In genomic region chr14:94129111-94129757, GRCh38 we compare ENCODE assay signal across 8 cellular contexts. TPM values are rescaled to one million over a fixed set of nuclear protein-coding genes. Genes with fewer than 3 reads are reported as not detected.
DNase-seq lines count a peak whose midpoint lies in the region; ATAC-seq and TF ChIP-seq lines count a peak whose summit lies in the region.

IFI27L2 (minus strand) TSS chr14:94129604; CDS start chr14:94129564, 40 bp downstream.

- H3K36me3 ChIP-seq in liver (ENCODE audit: control insufficient read depth in 4 of 4, insufficient read depth in 3 of 4, low read depth in 1 of 4, low read length in 3 of 4): no peaks in the 10 kb centered on the region

- H3K4me1 ChIP-seq in liver (ENCODE audit: control insufficient read depth in 4 of 4, insufficient read depth in 4 of 4, low read length in 3 of 4): peaks cover 0 to 8% (median 5%) of the 10 kb centered on the region in 4 donors

- TF ChIP-seq CTCF in AG09319 (IDR thresholded peaks at IDR 0.05; ENCODE audit: low read depth, low read length): peak; percentile 19; the same call in 1 of the 2 replicates
- peak; percentile 8 for TF ChIP-seq CTCF in liver (IDR thresholded peaks at IDR 0.05; ENCODE audit: low read depth, low read length, missing input control)

- no peaks in the 10 kb centered on the region for H3K9me3 ChIP-seq in liver (ENCODE audit: control insufficient read depth in 4 of 4, low read length in 3 of 4)

- peak within 1 kb of the TSS in 2 of 3 donors; percentile 46 to 55 for H3K4me3 ChIP-seq in liver (ENCODE audit: low read depth in 1 of 3, low read length in 3 of 3)

- H3K27me3 ChIP-seq in liver (ENCODE audit: control insufficient read depth in 4 of 4, insufficient read depth in 4 of 4, low read length in 3 of 4): no peaks in the 10 kb centered on the region

- DNase-seq in AG09319 (ENCODE audit: extremely low read depth, low read depth) (no peak), NCI-H524 treated with DMSO at 0.1 percent for 48 hours (lab: John Stamatoyannopoulos, UW) (peak; percentile 69), dermis blood vessel endothelial cell (peak; percentile 57)
- DNase-seq in activated CD4-positive, alpha-beta T cell treated with anti-CD3 and anti-CD28 coated beads, Interleukin-2, amount 50 U/mL, for 24 hours (ENCODE audit: low read depth in 1 of 2, low spot score in 1 of 2): peak; percentile 27 to 55
- peak; percentile 63 for DNase-seq in stimulated activated CD4-positive, alpha-beta T cell treated with anti-CD3 and anti-CD28 coated beads, Interleukin-4, amount 100 ng/mL, for 1 hour

- H3K27ac ChIP-seq in liver (ENCODE audit: low read depth in 1 of 2, low read length in 2 of 2): peak within 1 kb of the TSS; percentile 53 to 54

- 8% methylated on average over 27 of the region's 27 CpGs for WGBS in liver

- TF ChIP-seq RAD21 in liver (IDR thresholded peaks at IDR 0.05): peak in 1 of 2 donors; percentile 5

- peak within 1 kb of the TSS; percentile 11 to 25 for H3K9ac ChIP-seq in liver (ENCODE audit: low read depth in 1 of 2, low read length in 2 of 2)

- peak; percentile 86 for ATAC-seq in GM18909 (IDR thresholded peaks at IDR 0.05; ENCODE audit: poor library complexity, unreplicated experiment)
- ATAC-seq in HG03139 (IDR thresholded peaks at IDR 0.05; ENCODE audit: unreplicated experiment): peak; percentile 95

TF ChIP-seq in liver, 16 proteins besides CTCF, POLR2A, EP300 and RAD21:
- TF ChIP-seq, protein P1, sequence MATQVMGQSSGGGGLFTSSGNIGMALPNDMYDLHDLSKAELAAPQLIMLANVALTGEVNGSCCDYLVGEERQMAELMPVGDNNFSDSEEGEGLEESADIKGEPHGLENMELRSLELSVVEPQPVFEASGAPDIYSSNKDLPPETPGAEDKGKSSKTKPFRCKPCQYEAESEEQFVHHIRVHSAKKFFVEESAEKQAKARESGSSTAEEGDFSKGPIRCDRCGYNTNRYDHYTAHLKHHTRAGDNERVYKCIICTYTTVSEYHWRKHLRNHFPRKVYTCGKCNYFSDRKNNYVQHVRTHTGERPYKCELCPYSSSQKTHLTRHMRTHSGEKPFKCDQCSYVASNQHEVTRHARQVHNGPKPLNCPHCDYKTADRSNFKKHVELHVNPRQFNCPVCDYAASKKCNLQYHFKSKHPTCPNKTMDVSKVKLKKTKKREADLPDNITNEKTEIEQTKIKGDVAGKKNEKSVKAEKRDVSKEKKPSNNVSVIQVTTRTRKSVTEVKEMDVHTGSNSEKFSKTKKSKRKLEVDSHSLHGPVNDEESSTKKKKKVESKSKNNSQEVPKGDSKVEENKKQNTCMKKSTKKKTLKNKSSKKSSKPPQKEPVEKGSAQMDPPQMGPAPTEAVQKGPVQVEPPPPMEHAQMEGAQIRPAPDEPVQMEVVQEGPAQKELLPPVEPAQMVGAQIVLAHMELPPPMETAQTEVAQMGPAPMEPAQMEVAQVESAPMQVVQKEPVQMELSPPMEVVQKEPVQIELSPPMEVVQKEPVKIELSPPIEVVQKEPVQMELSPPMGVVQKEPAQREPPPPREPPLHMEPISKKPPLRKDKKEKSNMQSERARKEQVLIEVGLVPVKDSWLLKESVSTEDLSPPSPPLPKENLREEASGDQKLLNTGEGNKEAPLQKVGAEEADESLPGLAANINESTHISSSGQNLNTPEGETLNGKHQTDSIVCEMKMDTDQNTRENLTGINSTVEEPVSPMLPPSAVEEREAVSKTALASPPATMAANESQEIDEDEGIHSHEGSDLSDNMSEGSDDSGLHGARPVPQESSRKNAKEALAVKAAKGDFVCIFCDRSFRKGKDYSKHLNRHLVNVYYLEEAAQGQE (IDR thresholded peaks at IDR 0.05): no peak
- TF ChIP-seq, protein P2, sequence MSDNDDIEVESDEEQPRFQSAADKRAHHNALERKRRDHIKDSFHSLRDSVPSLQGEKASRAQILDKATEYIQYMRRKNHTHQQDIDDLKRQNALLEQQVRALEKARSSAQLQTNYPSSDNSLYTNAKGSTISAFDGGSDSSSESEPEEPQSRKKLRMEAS (IDR thresholded peaks at IDR 0.05): no peak
- TF ChIP-seq HNF4G (IDR thresholded peaks at IDR 0.05) (no peak), SP1 (IDR thresholded peaks at IDR 0.05) (no peak), YY1 (IDR thresholded peaks at IDR 0.05) (no peak), ZBTB33 (IDR thresholded peaks at IDR 0.05) (no peak), FOXA2 (IDR thresholded peaks at IDR 0.05) (no peak), JUND (IDR thresholded peaks at IDR 0.05) (no peak)
- TF ChIP-seq, protein P3, sequence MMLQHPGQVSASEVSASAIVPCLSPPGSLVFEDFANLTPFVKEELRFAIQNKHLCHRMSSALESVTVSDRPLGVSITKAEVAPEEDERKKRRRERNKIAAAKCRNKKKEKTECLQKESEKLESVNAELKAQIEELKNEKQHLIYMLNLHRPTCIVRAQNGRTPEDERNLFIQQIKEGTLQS (IDR thresholded peaks at IDR 0.05): no peak

RNA-seq across cellular contexts. Expression of gene IFI27L2, which starts in this region (rescaled TPM):
- 4.0 and 10.2 TPM in 2 replicates for total RNA-seq in dermis blood vessel endothelial cell
- total RNA-seq in liver: 1 to 10 TPM; 1.7 to 6.1 TPM
- 1 to 10 TPM; 6.0 to 7.2 TPM for polyA plus RNA-seq in liver
